In genomic region chr9:9437641-9438040, GRCh38 we compare ENCODE assay signal across 8 cellular contexts.
"Had no signal": no experiment of that assay in that cellular context is flagged by ENCODE, and none has a peak within 500 bp of the region (broad histone marks: within the 10 kb centered on the region; RNA-seq: fewer than 3 reads in every experiment).

No MANE protein-coding gene starts in this region.

- H3K4me3 ChIP-seq: HAP-1 had no signal

- H3K9me3 ChIP-seq: HAP-1 had no signal

- H3K27me3 Mint-ChIP-seq: IgD-negative memory B cell had no signal

- H3K9me3 Mint-ChIP-seq: IgD-negative memory B cell had no signal

- H3K27ac ChIP-seq: HL-60 had no signal

- H3K36me3 ChIP-seq: HAP-1 had no signal

- H3K27ac Mint-ChIP-seq: IgD-negative memory B cell had no signal

- DNase-seq: GOT3, H7, KBM-7 had no signal

- H3K4me3 Mint-ChIP-seq: IgD-negative memory B cell had no signal

- H3K36me3 Mint-ChIP-seq: IgD-negative memory B cell had no signal

- H3K4me1 Mint-ChIP-seq: IgD-negative memory B cell had no signal

- ATAC-seq: HCT116, HepG2 had no signal
